ENCODE assay signal across 1 cellular context in genomic region chr6:34890526-34890910, GRCh38.
TF ChIP-seq lines count a peak whose summit lies in the region.

No MANE protein-coding gene starts in this region.

TF ChIP-seq in SK-N-SH, 30 proteins besides CTCF, POLR2A, EP300 and RAD21 (continued from another document):
- TF ChIP-seq USF1 (IDR thresholded peaks at IDR 0.05; ENCODE audit: borderline replicate concordance, low read depth): no peak
- TF ChIP-seq TAF1 (IDR thresholded peaks at IDR 0.05; ENCODE audit: borderline replicate concordance, low read depth, low read length): no peak
- TF ChIP-seq RXRA (IDR thresholded peaks at IDR 0.05; ENCODE audit: borderline replicate concordance, low read depth): no peak
- TF ChIP-seq PBX3 (IDR thresholded peaks at IDR 0.05): no peak
- TF ChIP-seq ELF1 (IDR thresholded peaks at IDR 0.05): no peak
- TF ChIP-seq MXI1 (IDR thresholded peaks at IDR 0.05; ENCODE audit: low read depth, low read length): no peak
- TF ChIP-seq SIN3A (IDR thresholded peaks at IDR 0.05; ENCODE audit: borderline replicate concordance, low read depth, low read length): no peak
- no peak for TF ChIP-seq YY1 (IDR thresholded peaks at IDR 0.05; ENCODE audit: low read depth)
- TF ChIP-seq USF2 (IDR thresholded peaks at IDR 0.05; ENCODE audit: borderline replicate concordance, low read depth, low read length): no peak
